Comparison of ENCODE assay signal across 9 cellular contexts in genomic region chr6:1388081-1388926, GRCh38. TPM values are rescaled to one million over a fixed set of nuclear protein-coding genes. Genes with fewer than 3 reads are reported as not detected.
DNase-seq lines count a peak whose midpoint lies in the region; ATAC-seq and TF ChIP-seq lines count a peak whose summit lies in the region.
"Had no signal": no experiment of that assay in that cellular context is flagged by ENCODE, and none has a peak within 500 bp of the region (broad histone marks: within the 10 kb centered on the region; RNA-seq: fewer than 3 reads in every experiment).

No MANE protein-coding gene starts in this region.

- TF ChIP-seq POLR2A in gastroesophageal sphincter (IDR thresholded peaks at IDR 0.05), result peak; percentile 24 to 42

- peaks cover 10% of the 10 kb centered on the region for H3K4me1 Mint-ChIP-seq in T-helper 1 cell treated with Interleukin-12 subunit alpha and Interleukin-12 subunit beta and Interleukin-4 antibody, amounts not matched to agents 30 μg/mL and 1 μg/mL, for 36 hours (ENCODE audit: low read depth)

- TF ChIP-seq EP300 in gastroesophageal sphincter (IDR thresholded peaks at IDR 0.05), result no peak

- peaks cover 0 to 81% (median 9%) of the 10 kb centered on the region in 3 donors for H3K4me1 ChIP-seq in gastroesophageal sphincter

- no peak overlapping the region for H3K27ac Mint-ChIP-seq in T-helper 1 cell treated with Interleukin-12 subunit alpha and Interleukin-12 subunit beta and Interleukin-4 antibody, amounts not matched to agents 30 μg/mL and 1 μg/mL, for 36 hours

- WGBS in gastroesophageal sphincter (ENCODE audit: low coverage in 1 of 2), 2 donors, result 8 to 14% methylated on average over 12 of the region's 22 CpGs

- no peaks in the 10 kb centered on the region for H3K36me3 Mint-ChIP-seq in T-helper 1 cell treated with Interleukin-12 subunit alpha and Interleukin-12 subunit beta and Interleukin-4 antibody, amounts not matched to agents 30 μg/mL and 1 μg/mL, for 36 hours (ENCODE audit: low read depth)

- peaks cover 59% of the 10 kb centered on the region for H3K27me3 ChIP-seq in gastroesophageal sphincter
- peaks cover 78% of the 10 kb centered on the region for H3K27me3 ChIP-seq in brain microvascular endothelial cell (replicated peaks)

- H3K4me3 Mint-ChIP-seq in T-helper 1 cell treated with Interleukin-12 subunit alpha and Interleukin-12 subunit beta and Interleukin-4 antibody, amounts not matched to agents 30 μg/mL and 1 μg/mL, for 36 hours, result peak overlapping the region; percentile 15

- H3K36me3 ChIP-seq in gastroesophageal sphincter (peaks cover 0 to 8% of the 10 kb centered on the region in 2 donors), brain microvascular endothelial cell (replicated peaks) (no peaks in the 10 kb centered on the region)
- H3K36me3 ChIP-seq: spleen had no signal

- in situ Hi-C loops in brain microvascular endothelial cell (cut with HindIII; ENCODE audit: low pct_ligation_motif_present, low sequenced_read_pairs), result no loop called here

- H3K27ac ChIP-seq in gastroesophageal sphincter (peak overlapping the region; percentile 71 to 97 (median 94)), brain microvascular endothelial cell (no peak overlapping the region)
- H3K27ac ChIP-seq: spleen had no signal

- H3K4me3 ChIP-seq in gastroesophageal sphincter (peak overlapping the region; percentile 85 to 90), skeletal muscle cell (ENCODE audit: low read depth, low read length) (peak overlapping the region; percentile 18), brain microvascular endothelial cell (ENCODE audit: low read depth, low read length) (no peak overlapping the region)

- no peaks in the 10 kb centered on the region for H3K9me3 ChIP-seq in gastroesophageal sphincter
- H3K9me3 ChIP-seq: spleen had no signal

- DNase-seq in T-helper 1 cell (no peak), skeletal muscle cell (ENCODE audit: low read depth) (no peak), NCI-H345 treated with DMSO at 0.1 percent for 48 hours (lab: John Stamatoyannopoulos, UW; ENCODE audit: unreplicated experiment) (no peak), brain microvascular endothelial cell (no peak), NCI-H2196 treated with DMSO at 0.1 percent for 48 hours (lab: John Stamatoyannopoulos, UW; ENCODE audit: unreplicated experiment) (no peak)
- DNase-seq: spleen had no signal

- H3K9me3 Mint-ChIP-seq in T-helper 1 cell treated with Interleukin-12 subunit alpha and Interleukin-12 subunit beta and Interleukin-4 antibody, amounts not matched to agents 30 μg/mL and 1 μg/mL, for 36 hours, result no peaks in the 10 kb centered on the region

- peaks cover 80% of the 10 kb centered on the region for H3K27me3 Mint-ChIP-seq in T-helper 1 cell treated with Interleukin-12 subunit alpha and Interleukin-12 subunit beta and Interleukin-4 antibody, amounts not matched to agents 30 μg/mL and 1 μg/mL, for 36 hours (ENCODE audit: low read depth)

- ATAC-seq in SK-N-SH treated with all-trans-retinoic acid at 6 μM for 48 hours, result peak; percentile 14
- peak; percentile 14 for ATAC-seq in gastroesophageal sphincter

- peak in 2 of 4 experiments; percentile 9 to 29 for TF ChIP-seq CTCF in gastroesophageal sphincter (IDR thresholded peaks at IDR 0.05)
- no peak for TF ChIP-seq CTCF in brain microvascular endothelial cell (IDR thresholded peaks at IDR 0.05; ENCODE audit: low read depth, low read length, missing control alignments)

TF ChIP-seq in SK-N-SH treated with all-trans-retinoic acid at 6 μM for 48 hours, 23 proteins besides CTCF, POLR2A, EP300 and RAD21:
- TF ChIP-seq ZNF8 (CRISPR knock-in tag; IDR thresholded peaks at IDR 0.05) (no peak), ZC3H10 (CRISPR knock-in tag; IDR thresholded peaks at IDR 0.05) (no peak), ESRRG (CRISPR knock-in tag; IDR thresholded peaks at IDR 0.05) (no peak), CSDC2 (CRISPR knock-in tag; IDR thresholded peaks at IDR 0.05) (no peak)

RNA-seq across cellular contexts. Expression of gene FOXF2, which starts 1.1 kb away (rescaled TPM):
- 100 to 1,000 TPM in 2 of 4 donors, 10 to 100 TPM in 2; 41.7 to 154 (median 91.9) TPM for total RNA-seq in gastroesophageal sphincter
- total RNA-seq: spleen had no signal
